10 cellular contexts compared by ENCODE assay signal in genomic region chr15:31342781-31343626, GRCh38. TPM values are rescaled to one million over a fixed set of nuclear protein-coding genes. Genes with fewer than 3 reads are reported as not detected.
DNase-seq lines count a peak whose midpoint lies in the region; ATAC-seq and TF ChIP-seq lines count a peak whose summit lies in the region.
"Had no signal": no experiment of that assay in that cellular context is flagged by ENCODE, and none has a peak within 500 bp of the region (broad histone marks: within the 10 kb centered on the region; RNA-seq: fewer than 3 reads in every experiment).

No MANE protein-coding gene starts in this region.

- H3K27ac ChIP-seq in RWPE1 (peak overlapping the region; percentile 95), endodermal cell (ENCODE audit: low read depth, low read length) (no peak overlapping the region), skeletal muscle tissue (ENCODE audit: low read depth, low read length) (no peak overlapping the region)

- no peak overlapping the region for H3K4me3 ChIP-seq in endodermal cell (ENCODE audit: low read length)
- peak overlapping the region in 2 of 3 donors; percentile 14 to 56 for H3K4me3 ChIP-seq in skeletal muscle tissue (ENCODE audit: low read length in 3 of 3)
- H3K4me3 ChIP-seq: adrenal gland had no signal

- peaks cover 3% of the 10 kb centered on the region for H3K4me1 Mint-ChIP-seq in endodermal cell
- H3K4me1 Mint-ChIP-seq in Calu3 (ENCODE audit: low read depth, unreplicated experiment) = no peaks in the 10 kb centered on the region

- H3K9me3 Mint-ChIP-seq in endodermal cell (no peaks in the 10 kb centered on the region), Calu3 (ENCODE audit: low read depth, unreplicated experiment) (no peaks in the 10 kb centered on the region)

- POLR2A ChIA-PET in RWPE1 (lab: Yijun Ruan, JAX; ENCODE audit: low non-redundant PET) = no interaction called here

- no peak for DNase-seq in RWPE1 (ENCODE audit: low spot score)
- peak; percentile 64 for DNase-seq in endodermal cell
- no peak for DNase-seq in SK-N-DZ (ENCODE audit: low spot score)
- no peak for DNase-seq in stimulated activated CD4-positive, alpha-beta T cell treated with anti-CD3 and anti-CD28 coated beads, Interleukin-4, amount 100 ng/mL, for 4 hours
- no peak for DNase-seq in Calu3
- DNase-seq: adrenal gland, NCI-H2227 treated with DMSO at 0.1 percent for 48 hours had no signal

- BruUV-seq in Calu3 (replicated peaks; lab: Mats Ljungman, UMichigan) = no TSS peak

- no peak overlapping the region for H3K4me3 Mint-ChIP-seq in endodermal cell
- no peak overlapping the region for H3K4me3 Mint-ChIP-seq in Calu3 (ENCODE audit: low read depth, unreplicated experiment)

- no peak for ATAC-seq in GM21515 (IDR thresholded peaks at IDR 0.05; ENCODE audit: unreplicated experiment)

- no peaks in the 10 kb centered on the region for H3K9me3 ChIP-seq in endodermal cell (ENCODE audit: control insufficient read depth, low read length)
- no peaks in the 10 kb centered on the region for H3K9me3 ChIP-seq in skeletal muscle tissue (ENCODE audit: control insufficient read depth in 3 of 3, low read length in 3 of 3)
- H3K9me3 ChIP-seq: adrenal gland had no signal

- H3K4me1 ChIP-seq in endodermal cell (ENCODE audit: control insufficient read depth, insufficient read depth, low read length) = no peaks in the 10 kb centered on the region
- peaks cover 97 to 98% (median 98%) of the 10 kb centered on the region in 3 donors for H3K4me1 ChIP-seq in skeletal muscle tissue (ENCODE audit: control insufficient read depth in 3 of 3, insufficient read depth in 3 of 3, low read length in 3 of 3)

- TF ChIP-seq CTCF in GM12872 (IDR thresholded peaks at IDR 0.05; ENCODE audit: insufficient read depth, low read depth, low read length) = peak; percentile 16; the same call in 1 of the 3 replicates
- TF ChIP-seq CTCF in RWPE1 (conservative IDR thresholded peaks at IDR 0.05; ENCODE audit: low read depth) = no peak
- TF ChIP-seq CTCF in endodermal cell (conservative IDR thresholded peaks at IDR 0.05) = peak; percentile 53
- no peak for TF ChIP-seq CTCF in Calu3 (IDR thresholded peaks at IDR 0.05; ENCODE audit: unreplicated experiment)

- WGBS in endodermal cell (ENCODE audit: insufficient coverage in 1 of 2, insufficient read length in 1 of 2), 2 experiments = 89% methylated on average over 9 to 22 of the region's 22 CpGs

- H3K9ac ChIP-seq in endodermal cell (ENCODE audit: extremely low read depth, low read length, poor library complexity, severe bottlenecking) (no peak overlapping the region), skeletal muscle tissue (ENCODE audit: low read depth in 1 of 3, low read length in 3 of 3) (peak overlapping the region; percentile 20 to 96 (median 40))

- H3K27me3 Mint-ChIP-seq in endodermal cell (ENCODE audit: insufficient read depth) (no peaks in the 10 kb centered on the region), Calu3 (ENCODE audit: unreplicated experiment) (no peaks in the 10 kb centered on the region)

- no peaks in the 10 kb centered on the region for H3K27me3 ChIP-seq in endodermal cell (ENCODE audit: control insufficient read depth, insufficient read depth, low read length, poor library complexity, severe bottlenecking)
- no peaks in the 10 kb centered on the region for H3K27me3 ChIP-seq in skeletal muscle tissue (ENCODE audit: control insufficient read depth in 3 of 3, insufficient read depth in 3 of 3, low read length in 3 of 3)
- H3K27me3 ChIP-seq: adrenal gland had no signal

- H3K36me3 Mint-ChIP-seq in endodermal cell (ENCODE audit: low read depth) (no peaks in the 10 kb centered on the region), Calu3 (ENCODE audit: insufficient read depth, unreplicated experiment) (no peaks in the 10 kb centered on the region)

- CTCF ChIA-PET in RWPE1 (lab: Yijun Ruan, JAX) = interaction anchor here (1.0 kb wide), 1 partner anchor 22 kb away, joined by 3 read pairs; no protein-coding TSS in a partner anchor
- CTCF ChIA-PET in Calu3 (lab: Charles Lee) = no interaction called here

- no peak overlapping the region for H3K27ac Mint-ChIP-seq in endodermal cell
- H3K27ac Mint-ChIP-seq in Calu3 (ENCODE audit: unreplicated experiment) = no peak overlapping the region

- intact Hi-C loops in Calu3 (cut with micrococcal nuclease; ENCODE audit: unreplicated experiment) = no loop called here

- H3K36me3 ChIP-seq in endodermal cell (ENCODE audit: control insufficient read depth, insufficient read depth, low read length) = no peaks in the 10 kb centered on the region
- peaks cover 0 to 2% (median 2%) of the 10 kb centered on the region in 3 donors for H3K36me3 ChIP-seq in skeletal muscle tissue (ENCODE audit: control insufficient read depth in 3 of 3, insufficient read depth in 3 of 3, low read length in 3 of 3)
- H3K36me3 ChIP-seq: adrenal gland had no signal

RNA-seq across cellular contexts. Expression of gene KLF13, which starts 16.4 kb away (rescaled TPM):
- total RNA-seq in endodermal cell (10 to 100 TPM; 18.7 to 18.9 TPM), skeletal muscle tissue (20.4 TPM), Calu3 (2022) (14.1 and 22.9 TPM in 2 replicates)
- polyA plus RNA-seq in endodermal cell (2013, experiment 1 of 2) = 58.0 TPM
- polyA plus RNA-seq in endodermal cell (2013, experiment 2 of 2) = 51.5 TPM
- polyA plus RNA-seq in SK-N-DZ (2014; cell fraction: cytosol; rRNA removed) = 65.3 and 76.1 TPM in 2 replicates
- polyA plus RNA-seq in SK-N-DZ (2014; cell fraction: nucleus; rRNA removed) = 26.8 and 37.7 TPM in 2 replicates

Comparison
In these comparisons a context has a peak if more than half of its experiments do, and no peak if none do; other contexts are left out.
1. CTCF ChIP-seq: peak in GM12872 (single experiment) and endodermal cell (single experiment); none in RWPE1 (single experiment) and Calu3 (single experiment).